Comparison of ENCODE assay signal across 15 cellular contexts in genomic region chr21:25837545-25838263, GRCh38.
DNase-seq lines count a peak whose midpoint lies in the region; TF ChIP-seq lines count a peak whose summit lies in the region.
"Had no signal": no experiment of that assay in that cellular context is flagged by ENCODE, and none has a peak within 500 bp of the region (broad histone marks: within the 10 kb centered on the region; RNA-seq: fewer than 3 reads in every experiment).

No MANE protein-coding gene starts in this region.

- no peak for TF ChIP-seq CTCF in fibroblast of lung (conservative IDR thresholded peaks at IDR 0.05 in 1 of 2, IDR thresholded peaks at IDR 0.05 in 1 of 2; ENCODE audit: low read depth in 1 of 2, low read length in 2 of 2)
- TF ChIP-seq CTCF in BE2C (IDR thresholded peaks at IDR 0.05; ENCODE audit: low read depth, low read length): no peak

- H3K27me3 ChIP-seq in SJSA1 (replicated peaks) (no peaks in the 10 kb centered on the region), fibroblast of lung (ENCODE audit: control insufficient read depth, insufficient read depth, low read length) (no peaks in the 10 kb centered on the region), BE2C (no peaks in the 10 kb centered on the region; the same call in 1 of the 2 replicates)
- H3K27me3 ChIP-seq: stomach had no signal

- H3K9ac ChIP-seq in fibroblast of lung (ENCODE audit: insufficient read depth, low read length): no peak overlapping the region

- H3K4me3 ChIP-seq in SJSA1 (no peak overlapping the region), fibroblast of lung (replicated peaks in 1 of 4; ENCODE audit: control extremely low read depth in 1 of 4, insufficient read depth in 1 of 4, low read depth in 3 of 4, low read length in 4 of 4) (no peak overlapping the region), BE2C (ENCODE audit: low read depth, low read length) (no peak overlapping the region)
- H3K4me3 ChIP-seq: stomach had no signal

- H3K36me3 ChIP-seq in SJSA1 (no peaks in the 10 kb centered on the region), fibroblast of lung (ENCODE audit: control insufficient read depth, insufficient read depth, low read length) (no peaks in the 10 kb centered on the region), BE2C (no peaks in the 10 kb centered on the region)
- H3K36me3 ChIP-seq: stomach had no signal

- peaks cover 26% of the 10 kb centered on the region for H3K4me1 ChIP-seq in SJSA1 (replicated peaks)
- no peaks in the 10 kb centered on the region for H3K4me1 ChIP-seq in fibroblast of lung (ENCODE audit: control insufficient read depth, extremely low read depth, insufficient read depth, low read length)
- H3K4me1 ChIP-seq in BE2C: no peaks in the 10 kb centered on the region

- H3K4me2 ChIP-seq in fibroblast of lung (ENCODE audit: extremely low read depth, insufficient read depth, low read length): no peak overlapping the region

- DNase-seq in ELR (ENCODE audit: low read depth) (peak; percentile 55), SJSA1 (ENCODE audit: low read depth in 1 of 2, low spot score in 2 of 2) (peak; percentile 59 to 81), fibroblast of lung (ENCODE audit: low read depth in 2 of 2) (peak; percentile 90 to 93), pulmonary artery endothelial cell (ENCODE audit: low read depth, low spot score) (peak; percentile 10), BE2C (no peak), ecto neural progenitor cell (ENCODE audit: low spot score) (no peak), SW480 (ENCODE audit: low spot score) (no peak), DMS53 (lab: John Stamatoyannopoulos, UW) (no peak)
- DNase-seq: activated CD4-positive, alpha-beta T cell treated with anti-CD3 and anti-CD28 coated beads, Interleukin-2, amount 50 U/mL, for 1 hour; islet precursor cell; naive B cell; OCI-M1; stomach; T-helper 17 cell had no signal

- H2AFZ ChIP-seq in fibroblast of lung (ENCODE audit: low read length): no peak overlapping the region

- H4K20me1 ChIP-seq in fibroblast of lung (ENCODE audit: control insufficient read depth, extremely low read depth, insufficient read depth, low read length): no peaks in the 10 kb centered on the region

- H3K79me2 ChIP-seq in fibroblast of lung (ENCODE audit: control insufficient read depth, insufficient read depth, low read length): no peaks in the 10 kb centered on the region

- H3K27ac ChIP-seq in SJSA1 (no peak overlapping the region), fibroblast of lung (ENCODE audit: insufficient read depth, low read length) (no peak overlapping the region)
- H3K27ac ChIP-seq: HL-60, stomach had no signal

- H3K9me3 ChIP-seq in SJSA1 (replicated peaks) (no peaks in the 10 kb centered on the region; the same call in 1 of the 2 replicates), fibroblast of lung (ENCODE audit: control insufficient read depth, insufficient read depth, low read depth, low read length) (no peaks in the 10 kb centered on the region), BE2C (no peaks in the 10 kb centered on the region)

Comparison
In these comparisons a context has a peak if more than half of its experiments do, and no peak if none do; other contexts are left out.
1. DNase-seq: peak in ELR (single experiment), SJSA1 (2 of 2), fibroblast of lung (2 of 2) and pulmonary artery endothelial cell (single experiment); none in BE2C (single experiment), ecto neural progenitor cell (single experiment), SW480 (single experiment) and DMS53 (single experiment).